Comparison of ENCODE assay signal across 9 cellular contexts in the genomic region with DNA sequence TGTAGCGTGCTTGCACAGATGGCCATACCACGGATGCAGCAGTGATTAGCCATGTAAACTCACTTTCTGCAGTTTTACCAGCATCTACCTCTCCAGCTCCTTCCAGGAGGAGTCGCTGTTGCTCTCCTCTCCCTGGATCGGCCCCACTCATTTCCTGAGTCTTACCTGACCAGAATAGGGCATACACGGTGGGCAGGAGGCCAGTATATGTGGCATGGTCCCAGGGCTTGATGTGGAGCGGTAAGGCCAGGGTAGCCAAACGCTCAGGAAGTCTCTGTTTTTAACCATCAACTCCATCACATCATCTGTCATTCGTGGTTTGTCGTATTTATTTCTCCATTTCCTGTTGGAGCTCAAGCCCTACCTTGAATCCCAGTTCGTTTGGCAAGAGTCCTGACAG.
DNase-seq lines count a peak whose midpoint lies in the region; ATAC-seq and TF ChIP-seq lines count a peak whose summit lies in the region.
"Had no signal": no experiment of that assay in that cellular context is flagged by ENCODE, and none has a peak within 500 bp of the region (broad histone marks: within the 10 kb centered on the region; RNA-seq: fewer than 3 reads in every experiment).

No MANE protein-coding gene starts in this region.

- peak; percentile 41 for DNase-seq in GM12865 (ENCODE audit: low read depth)
- DNase-seq in NCI-H82 treated with DMSO at 0.1 percent for 48 hours (lab: John Stamatoyannopoulos, UW; ENCODE audit: unreplicated experiment): peak; percentile 55
- DNase-seq in dermis blood vessel endothelial cell: peak; percentile 65
- no peak for DNase-seq in osteocyte (ENCODE audit: extremely low spot score, unreplicated experiment)
- no peak for DNase-seq in DMS79 treated with DMSO at 0.1 percent for 48 hours (lab: John Stamatoyannopoulos, UW)
- DNase-seq in midbrain (lab: John Stamatoyannopoulos, UW): no peak

- no peaks in the 10 kb centered on the region for H3K36me3 Mint-ChIP-seq in osteocyte (ENCODE audit: unreplicated experiment)

- H3K4me1 Mint-ChIP-seq in osteocyte (ENCODE audit: unreplicated experiment): peaks cover 28% of the 10 kb centered on the region

- H3K9me3 Mint-ChIP-seq in osteocyte (ENCODE audit: unreplicated experiment): no peaks in the 10 kb centered on the region

- no peak overlapping the region for H3K4me3 ChIP-seq in GM12865 (ENCODE audit: low read depth, low read length)
- H3K4me3 ChIP-seq: HAP-1 had no signal

- peak; percentile 78 for TF ChIP-seq CTCF in 22Rv1 (IDR thresholded peaks at IDR 0.05)
- peak; percentile 67 for TF ChIP-seq CTCF in GM12865 (IDR thresholded peaks at IDR 0.05; ENCODE audit: insufficient read depth, low read depth, low read length, missing control alignments)
- TF ChIP-seq CTCF in osteocyte (IDR thresholded peaks at IDR 0.05): peak; percentile 65

- ATAC-seq in HG03457 (IDR thresholded peaks at IDR 0.05; ENCODE audit: unreplicated experiment): no peak

- H3K27ac ChIP-seq in 22Rv1: no peak overlapping the region

- no peak overlapping the region for H3K4me3 Mint-ChIP-seq in osteocyte (ENCODE audit: unreplicated experiment)

- H3K27me3 Mint-ChIP-seq in osteocyte (ENCODE audit: unreplicated experiment): no peaks in the 10 kb centered on the region

- no peak overlapping the region for H3K27ac Mint-ChIP-seq in osteocyte (ENCODE audit: unreplicated experiment)

Comparison
In these comparisons a context has a peak if more than half of its experiments do, and no peak if none do; other contexts are left out.
1. DNase-seq: peak in GM12865 (single experiment), NCI-H82 treated with DMSO at 0.1 percent for 48 hours (single experiment) and dermis blood vessel endothelial cell (single experiment); none in osteocyte (single experiment), DMS79 treated with DMSO at 0.1 percent for 48 hours (single experiment) and midbrain (single experiment).
2. Peak in every context shown above with its lines, with median percentiles within 50 percentile points of each other: CTCF ChIP-seq.